ENCODE assay signal across 9 cellular contexts in genomic region chr10:113381906-113382562, GRCh38.
DNase-seq lines count a peak whose midpoint lies in the region; ATAC-seq and TF ChIP-seq lines count a peak whose summit lies in the region.
"Had no signal": no experiment of that assay in that cellular context is flagged by ENCODE, and none has a peak within 500 bp of the region (broad histone marks: within the 10 kb centered on the region; RNA-seq: fewer than 3 reads in every experiment).

No MANE protein-coding gene starts in this region.

- DNase-seq in Calu3 (peak; percentile 11), left lung (no peak), amygdala (lab: John Stamatoyannopoulos, UW) (no peak), 8988T (no peak)
- peak; percentile 39 for DNase-seq in activated CD8-positive, alpha-beta T cell treated with anti-CD3 and anti-CD28 coated beads for 36 hours

- H3K36me3 Mint-ChIP-seq in Calu3 (ENCODE audit: insufficient read depth, unreplicated experiment): no peaks in the 10 kb centered on the region
- H3K36me3 Mint-ChIP-seq in activated CD8-positive, alpha-beta T cell treated with anti-CD3 and anti-CD28 coated beads for 36 hours (ENCODE audit: low read depth): no peaks in the 10 kb centered on the region

- H3K4me3 Mint-ChIP-seq in Calu3 (ENCODE audit: low read depth, unreplicated experiment): peak overlapping the region; percentile 28
- peak overlapping the region; percentile 51 for H3K4me3 Mint-ChIP-seq in activated CD8-positive, alpha-beta T cell treated with anti-CD3 and anti-CD28 coated beads for 36 hours

- no peaks in the 10 kb centered on the region for H3K27me3 ChIP-seq in left lung

- ATAC-seq in HG03064 (IDR thresholded peaks at IDR 0.05; ENCODE audit: low read depth, unreplicated experiment) (peak; percentile 70), left lung (no peak), HG03039 (IDR thresholded peaks at IDR 0.05; ENCODE audit: unreplicated experiment) (no peak), GM21360 (IDR thresholded peaks at IDR 0.05; ENCODE audit: unreplicated experiment) (no peak)
- ATAC-seq in activated CD8-positive, alpha-beta T cell treated with anti-CD3 and anti-CD28 coated beads for 36 hours: peak; percentile 74

- no peaks in the 10 kb centered on the region for H3K9me3 ChIP-seq in left lung

- BruUV-seq in Calu3 (replicated peaks; lab: Mats Ljungman, UMichigan): no TSS peak

- POLR2A ChIA-PET in activated CD8-positive, alpha-beta T cell treated with anti-CD3 and anti-CD28 coated beads for 36 hours (lab: Charles Lee): interaction anchor here (0.6 kb wide), 1 partner anchor 65 kb away, joined by 3 read pairs; no protein-coding TSS in a partner anchor

- peak overlapping the region; percentile 62 to 74 for H3K27ac ChIP-seq in left lung
- H3K27ac ChIP-seq: HL-60 had no signal

- peaks cover 16% of the 10 kb centered on the region for H3K4me1 Mint-ChIP-seq in Calu3 (ENCODE audit: low read depth, unreplicated experiment)
- peaks cover 23% of the 10 kb centered on the region for H3K4me1 Mint-ChIP-seq in activated CD8-positive, alpha-beta T cell treated with anti-CD3 and anti-CD28 coated beads for 36 hours (ENCODE audit: low read depth)

- H3K4me3 ChIP-seq in left lung: peak overlapping the region in 1 of 2 donors; percentile 8

- H3K9me3 Mint-ChIP-seq in Calu3 (ENCODE audit: low read depth, unreplicated experiment): no peaks in the 10 kb centered on the region
- no peaks in the 10 kb centered on the region for H3K9me3 Mint-ChIP-seq in activated CD8-positive, alpha-beta T cell treated with anti-CD3 and anti-CD28 coated beads for 36 hours

- TF ChIP-seq CTCF in Calu3 (IDR thresholded peaks at IDR 0.05; ENCODE audit: unreplicated experiment) (no peak), left lung (IDR thresholded peaks at IDR 0.05) (no peak)
- TF ChIP-seq CTCF in activated CD8-positive, alpha-beta T cell treated with anti-CD3 and anti-CD28 coated beads for 36 hours (IDR thresholded peaks at IDR 0.05): no peak

- H3K27ac Mint-ChIP-seq in Calu3 (ENCODE audit: unreplicated experiment): peak overlapping the region; percentile 81
- H3K27ac Mint-ChIP-seq in activated CD8-positive, alpha-beta T cell treated with anti-CD3 and anti-CD28 coated beads for 36 hours: peak overlapping the region; percentile 47

- H3K27me3 Mint-ChIP-seq in Calu3 (ENCODE audit: unreplicated experiment): peaks cover 24% of the 10 kb centered on the region
- peaks cover 3% of the 10 kb centered on the region for H3K27me3 Mint-ChIP-seq in activated CD8-positive, alpha-beta T cell treated with anti-CD3 and anti-CD28 coated beads for 36 hours

- intact Hi-C loops in Calu3 (cut with micrococcal nuclease; ENCODE audit: unreplicated experiment) (loop anchor here (10.0 kb wide), 2 partner anchors 173 to 427 kb away; partner anchors contain the start of genes HABP2 and TCF7L2), left lung (cut with DNase I) (loop anchor here in 1 of 2 donors (10.0 kb wide), 1 partner anchor 817 kb away; no protein-coding TSS in a partner anchor)
- intact Hi-C loops in activated CD8-positive, alpha-beta T cell treated with anti-CD3 and anti-CD28 coated beads for 36 hours (cut with micrococcal nuclease): loop anchor here (10.0 kb wide), 2 partner anchors 157 to 907 kb away; no protein-coding TSS in a partner anchor

- peaks cover 19 to 40% of the 10 kb centered on the region in 2 donors for H3K4me1 ChIP-seq in left lung

- CTCF ChIA-PET in Calu3 (lab: Charles Lee): no interaction called here
- CTCF ChIA-PET in activated CD8-positive, alpha-beta T cell treated with anti-CD3 and anti-CD28 coated beads for 36 hours (lab: Charles Lee): interaction anchor here (1.1 to 2.6 kb wide), 3 partner anchors 255 to 910 kb away, joined by 3 to 8 read pairs (median 3); no protein-coding TSS in a partner anchor

- H3K36me3 ChIP-seq in left lung: no peaks in the 10 kb centered on the region

Comparison
In these comparisons a context has a peak if more than half of its experiments do, and no peak if none do; other contexts are left out.
1. DNase-seq: peak in Calu3 (single experiment) and activated CD8-positive, alpha-beta T cell treated with anti-CD3 and anti-CD28 coated beads for 36 hours (single experiment); none in left lung (0 of 2), amygdala (0 of 56) and 8988T (single experiment).
2. ATAC-seq: peak in HG03064 (single experiment) and activated CD8-positive, alpha-beta T cell treated with anti-CD3 and anti-CD28 coated beads for 36 hours (single experiment); none in left lung (single experiment), HG03039 (single experiment) and GM21360 (single experiment).